1 cellular context compared by ENCODE assay signal in genomic region chr7:100546868-100547800, GRCh38.
A peak's percentile ranks its signal among the peaks of the same experiment; 100 is the strongest.
TF ChIP-seq lines count a peak whose summit lies in the region.

No MANE protein-coding gene starts in this region.

TF ChIP-seq in K562, 482 proteins besides CTCF, POLR2A, EP300 and RAD21:
- TF ChIP-seq SMARCA4 (IDR thresholded peaks at IDR 0.05) (peak; percentile 36), SMARCE1 (IDR thresholded peaks at IDR 0.05) (peak; percentile 35; the same call in 1 of the 2 replicates), PTTG1 (tag; IDR thresholded peaks at IDR 0.05; ENCODE audit: low read depth) (no peak), PBX2 (CRISPR knock-in tag; IDR thresholded peaks at IDR 0.05; ENCODE audit: low read depth) (no peak), PBX2 (tag; conservative IDR thresholded peaks at IDR 0.05; ENCODE audit: low read depth) (peak; percentile 70), POLR2AphosphoS5 (IDR thresholded peaks at IDR 0.05; ENCODE audit: control insufficient read depth, insufficient read depth, low read depth, low read length) (0 out of 2 replicates have a peak, but pooled peaks have one; percentile 16), PKNOX1 (IDR thresholded peaks at IDR 0.05) (peak; percentile 85), KLF1 (tag; IDR thresholded peaks at IDR 0.05) (0 out of 2 replicates have a peak, but pooled peaks have one; percentile 16), NRF1 (conservative IDR thresholded peaks at IDR 0.05 in 1 of 2, IDR thresholded peaks at IDR 0.05 in 1 of 2) (peak in 1 of 2 experiments; percentile 5; a peak in 1 of 4 replicates), EGR1 (conservative IDR thresholded peaks at IDR 0.05) (peak; percentile 92), FOXP4 (CRISPR knock-in tag; IDR thresholded peaks at IDR 0.05; ENCODE audit: borderline replicate concordance) (no peak), NKRF (IDR thresholded peaks at IDR 0.05; ENCODE audit: borderline replicate concordance) (no peak), CREB3L1 (IDR thresholded peaks at IDR 0.05; ENCODE audit: borderline replicate concordance, low read depth) (no peak), SP1 (CRISPR knock-in tag; IDR thresholded peaks at IDR 0.05) (0 out of 2 replicates have a peak, but pooled peaks have one; percentile 7), ZBTB7A (IDR thresholded peaks at IDR 0.05; ENCODE audit: borderline replicate concordance, control insufficient read depth, low read depth, low read length) (peak; percentile 39; the same call in 1 of the 2 replicates), KLF13 (tag; IDR thresholded peaks at IDR 0.05; ENCODE audit: borderline replicate concordance, low read depth) (peak; percentile 44; the same call in 1 of the 2 replicates), GTF2F1 (IDR thresholded peaks at IDR 0.05; ENCODE audit: low read depth, low read length) (0 out of 2 replicates have a peak, but pooled peaks have one; percentile 15), FOXK2 (conservative IDR thresholded peaks at IDR 0.05 in 1 of 2, IDR thresholded peaks at IDR 0.05 in 1 of 2; ENCODE audit: low read depth in 2 of 2) (no peak), ZNF740 (CRISPR knock-in tag; IDR thresholded peaks at IDR 0.05) (no peak), ZNF740 (tag; IDR thresholded peaks at IDR 0.05) (peak in 1 of 2 experiments; percentile 59; a peak in 2 of 4 replicates), MEIS2 (IDR thresholded peaks at IDR 0.05; ENCODE audit: partially characterized antibody) (peak; percentile 79), SMARCC2 (IDR thresholded peaks at IDR 0.05; ENCODE audit: low read depth) (peak; percentile 38; the same call in 1 of the 2 replicates), SOX6 (IDR thresholded peaks at IDR 0.05) (peak; percentile 65), GATA2 (CRISPR knock-in tag; IDR thresholded peaks at IDR 0.05) (no peak), TAF1 (IDR thresholded peaks at IDR 0.05; ENCODE audit: control insufficient read depth, extremely low read depth, insufficient read depth, low read length, severe bottlenecking) (peak; percentile 28), DPF2 (IDR thresholded peaks at IDR 0.05) (0 out of 2 replicates have a peak, but pooled peaks have one; percentile 51), ETV6 (IDR thresholded peaks at IDR 0.05; ENCODE audit: borderline replicate concordance in 1 of 2, low read depth in 2 of 2, low read length in 1 of 2) (no peak), ETV6 (CRISPR knock-in tag; IDR thresholded peaks at IDR 0.05; ENCODE audit: borderline replicate concordance) (no peak), ZZZ3 (IDR thresholded peaks at IDR 0.05) (no peak), PCBP2 (IDR thresholded peaks at IDR 0.05; ENCODE audit: low read depth, low read length, poor library complexity, severe bottlenecking) (no peak), RBM39 (optimal IDR thresholded peaks at IDR 0.05; ENCODE audit: low read depth, low read length) (no peak), VEZF1 (CRISPR knock-in tag; IDR thresholded peaks at IDR 0.05) (peak; percentile 37; the same call in 1 of the 2 replicates), MLLT1 (IDR thresholded peaks at IDR 0.05) (peak in 1 of 2 experiments; percentile 55; a peak in 1 of 4 replicates), ZNF766 (CRISPR knock-in tag; conservative IDR thresholded peaks at IDR 0.05) (peak; percentile 0; the same call in 1 of the 2 replicates), LEF1 (IDR thresholded peaks at IDR 0.05) (0 out of 2 replicates have a peak, but pooled peaks have one; percentile 12)
